Comparison of ENCODE assay signal across 1 cellular context in the genomic region with DNA sequence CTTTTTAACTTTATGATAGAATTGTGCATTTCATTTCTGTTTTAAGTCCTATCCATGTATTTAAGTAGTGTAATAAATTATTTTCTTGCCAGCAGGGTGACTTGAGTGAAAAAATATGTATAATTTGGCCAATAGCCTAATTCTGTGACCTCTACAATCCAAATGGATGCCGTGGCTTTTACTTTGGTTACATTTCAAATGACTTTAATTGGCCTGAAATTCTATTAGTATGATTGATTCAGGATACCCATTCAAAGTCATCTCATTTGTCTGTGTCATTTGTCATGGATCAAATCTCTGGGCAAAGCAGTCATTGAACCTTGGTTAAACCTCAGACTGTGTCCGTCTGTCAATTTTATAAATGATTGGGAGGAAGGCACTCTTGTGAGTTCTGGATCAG.
TF ChIP-seq lines count a peak whose summit lies in the region.

No MANE protein-coding gene starts in this region.

TF ChIP-seq in SK-N-SH treated with all-trans-retinoic acid at 6 μM for 48 hours, 23 proteins besides CTCF, POLR2A, EP300 and RAD21 (continued from another document):
- TF ChIP-seq CSRNP3 (CRISPR knock-in tag; IDR thresholded peaks at IDR 0.05) (peak; percentile 84; the same call in 1 of the 2 replicates), RARB (CRISPR knock-in tag; IDR thresholded peaks at IDR 0.05) (no peak), ZFP30 (CRISPR knock-in tag; IDR thresholded peaks at IDR 0.05) (no peak), ZC3H10 (CRISPR knock-in tag; IDR thresholded peaks at IDR 0.05) (peak; percentile 98), TCF4 (CRISPR knock-in tag; IDR thresholded peaks at IDR 0.05; ENCODE audit: borderline replicate concordance) (no peak), ESRRG (CRISPR knock-in tag; IDR thresholded peaks at IDR 0.05) (no peak), BACH2 (CRISPR knock-in tag; IDR thresholded peaks at IDR 0.05; ENCODE audit: borderline replicate concordance) (no peak), TOX (CRISPR knock-in tag; IDR thresholded peaks at IDR 0.05; ENCODE audit: borderline replicate concordance) (peak; percentile 96), SNAI2 (CRISPR knock-in tag; IDR thresholded peaks at IDR 0.05) (no peak), GLIS3 (CRISPR knock-in tag; IDR thresholded peaks at IDR 0.05) (no peak), ZNF565 (CRISPR knock-in tag; conservative IDR thresholded peaks at IDR 0.05; ENCODE audit: low read depth) (no peak), ISL1 (CRISPR knock-in tag; IDR thresholded peaks at IDR 0.05) (peak; percentile 98), PPARA (CRISPR knock-in tag; IDR thresholded peaks at IDR 0.05; ENCODE audit: borderline replicate concordance) (no peak), OSR1 (CRISPR knock-in tag; IDR thresholded peaks at IDR 0.05) (no peak), ZNF8 (CRISPR knock-in tag; IDR thresholded peaks at IDR 0.05) (no peak), ZFP3 (CRISPR knock-in tag; IDR thresholded peaks at IDR 0.05) (no peak), TSHZ2 (CRISPR knock-in tag; IDR thresholded peaks at IDR 0.05) (no peak)
- TF ChIP-seq, protein P1, sequence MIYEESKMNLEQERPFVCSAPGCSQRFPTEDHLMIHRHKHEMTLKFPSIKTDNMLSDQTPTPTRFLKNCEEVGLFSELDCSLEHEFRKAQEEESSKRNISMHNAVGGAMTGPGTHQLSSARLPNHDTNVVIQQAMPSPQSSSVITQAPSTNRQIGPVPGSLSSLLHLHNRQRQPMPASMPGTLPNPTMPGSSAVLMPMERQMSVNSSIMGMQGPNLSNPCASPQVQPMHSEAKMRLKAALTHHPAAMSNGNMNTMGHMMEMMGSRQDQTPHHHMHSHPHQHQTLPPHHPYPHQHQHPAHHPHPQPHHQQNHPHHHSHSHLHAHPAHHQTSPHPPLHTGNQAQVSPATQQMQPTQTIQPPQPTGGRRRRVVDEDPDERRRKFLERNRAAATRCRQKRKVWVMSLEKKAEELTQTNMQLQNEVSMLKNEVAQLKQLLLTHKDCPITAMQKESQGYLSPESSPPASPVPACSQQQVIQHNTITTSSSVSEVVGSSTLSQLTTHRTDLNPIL (CRISPR knock-in tag; IDR thresholded peaks at IDR 0.05; ENCODE audit: low read depth) = peak; percentile 86; the same call in 1 of the 2 replicates
- TF ChIP-seq, protein P2, sequence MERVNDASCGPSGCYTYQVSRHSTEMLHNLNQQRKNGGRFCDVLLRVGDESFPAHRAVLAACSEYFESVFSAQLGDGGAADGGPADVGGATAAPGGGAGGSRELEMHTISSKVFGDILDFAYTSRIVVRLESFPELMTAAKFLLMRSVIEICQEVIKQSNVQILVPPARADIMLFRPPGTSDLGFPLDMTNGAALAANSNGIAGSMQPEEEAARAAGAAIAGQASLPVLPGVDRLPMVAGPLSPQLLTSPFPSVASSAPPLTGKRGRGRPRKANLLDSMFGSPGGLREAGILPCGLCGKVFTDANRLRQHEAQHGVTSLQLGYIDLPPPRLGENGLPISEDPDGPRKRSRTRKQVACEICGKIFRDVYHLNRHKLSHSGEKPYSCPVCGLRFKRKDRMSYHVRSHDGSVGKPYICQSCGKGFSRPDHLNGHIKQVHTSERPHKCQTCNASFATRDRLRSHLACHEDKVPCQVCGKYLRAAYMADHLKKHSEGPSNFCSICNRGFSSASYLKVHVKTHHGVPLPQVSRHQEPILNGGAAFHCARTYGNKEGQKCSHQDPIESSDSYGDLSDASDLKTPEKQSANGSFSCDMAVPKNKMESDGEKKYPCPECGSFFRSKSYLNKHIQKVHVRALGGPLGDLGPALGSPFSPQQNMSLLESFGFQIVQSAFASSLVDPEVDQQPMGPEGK (CRISPR knock-in tag; IDR thresholded peaks at IDR 0.05; ENCODE audit: borderline replicate concordance) = peak; percentile 94
